Comparison of ENCODE assay signal across 26 cellular contexts in genomic region chr20:62347445-62347844, GRCh38.
"Had no signal": no experiment of that assay in that cellular context is flagged by ENCODE, and none has a peak within 500 bp of the region (broad histone marks: within the 10 kb centered on the region; RNA-seq: fewer than 3 reads in every experiment).

No MANE protein-coding gene starts in this region.

- H3K36me3 ChIP-seq: colonic mucosa, neutrophil, transverse colon, uterus had no signal

- H3K27ac ChIP-seq: colonic mucosa, left ventricle myocardium inferior, lower lobe of right lung, neutrophil, pancreas, spleen, thoracic aorta, transverse colon, upper lobe of right lung, uterus had no signal

- ATAC-seq: left colon; lower lobe of right lung; pancreas; sciatic nerve; stimulated activated memory B cell treated with anti-CD40 and anti-IgM and Interleukin-4, amounts not matched to agents 10 μg/mL and 1 μg/mL and 100 μg/mL, for 72 hours; stimulated activated naive CD8-positive, alpha-beta T cell treated with anti-CD3 and anti-CD28 coated beads, Interleukin-15, Interleukin-2, amounts not matched to agents 100 U/mL and 50 U/mL, for 24 hours; upper lobe of right lung had no signal

- H3K4me1 ChIP-seq: pancreas, spleen, uterus had no signal

- H3K4me3 ChIP-seq: colonic mucosa, esophagus squamous epithelium, left ventricle myocardium inferior, lower lobe of right lung, pancreas, skin epidermis, spleen, thoracic aorta, transverse colon, upper lobe of right lung, uterus had no signal

- H3K9me3 ChIP-seq: colonic mucosa, esophagus squamous epithelium, neutrophil, pancreas, thoracic aorta, transverse colon, upper lobe of right lung, uterus had no signal

- H3K27me3 ChIP-seq: colonic mucosa, esophagus squamous epithelium, pancreas, spleen, transverse colon, upper lobe of right lung, uterus had no signal

- DNase-seq: colonic mucosa; dermis blood vessel endothelial cell; effector memory CD4-positive, alpha-beta T cell; erythroblast; esophagus squamous epithelium; foreskin melanocyte; hypothalamus; immature natural killer cell; islet precursor cell; kidney glomerular epithelial cell; left colon; left ventricle myocardium inferior; lower lobe of right lung; naive B cell; spleen; stimulated activated CD4-positive, alpha-beta T cell treated with anti-CD3 and anti-CD28 coated beads, Interleukin-4, amount 100 ng/mL, for 4 hours; stimulated activated naive CD8-positive, alpha-beta T cell treated with anti-CD3 and anti-CD28 coated beads, Interleukin-15, Interleukin-2, amounts not matched to agents 100 U/mL and 50 U/mL, for 24 hours; transverse colon; upper lobe of right lung; uterus had no signal
